16 cellular contexts compared by ENCODE assay signal in the genomic region with DNA sequence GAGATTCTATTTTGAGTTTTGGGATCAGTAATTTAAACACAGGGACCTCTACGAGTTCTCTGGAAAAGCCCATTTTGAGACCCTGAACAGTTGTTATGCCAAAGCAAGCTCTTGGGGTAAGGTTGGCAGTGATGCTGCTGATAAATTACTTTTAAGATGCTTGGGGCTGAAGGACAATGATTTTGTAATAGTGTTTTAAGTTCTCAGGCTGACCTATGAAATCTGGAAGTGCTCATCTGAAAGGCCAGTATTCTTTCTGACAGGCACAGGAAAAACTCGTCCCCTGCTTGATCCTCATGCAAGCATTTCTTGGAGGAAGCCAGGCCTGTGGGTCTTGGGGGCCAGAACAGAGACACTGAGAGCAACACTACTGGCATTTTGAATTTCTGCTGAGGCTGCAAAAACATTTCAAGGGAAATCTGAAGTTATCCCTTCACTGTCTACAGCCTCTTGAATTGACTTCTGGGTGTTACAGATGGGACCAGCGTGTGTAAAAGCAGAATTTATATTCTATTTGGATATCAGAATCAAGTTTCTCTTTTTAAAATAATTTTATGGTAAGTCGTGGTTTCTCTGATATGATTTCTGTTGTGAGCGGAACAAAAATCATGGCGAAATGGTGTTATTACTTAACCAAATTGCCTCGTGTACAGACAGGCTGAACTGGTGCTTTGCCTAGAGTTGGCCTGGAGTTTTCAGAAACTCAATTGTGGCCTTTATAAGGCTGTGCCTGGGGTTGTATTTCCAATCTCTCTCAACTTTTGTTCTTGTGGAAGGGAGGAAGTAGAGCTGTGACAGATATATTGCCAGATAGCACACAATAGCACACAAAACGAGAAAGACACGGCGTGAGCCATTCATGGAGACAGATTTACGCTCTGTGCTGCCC.
DNase-seq lines count a peak whose midpoint lies in the region; ATAC-seq and TF ChIP-seq lines count a peak whose summit lies in the region.
"Had no signal": no experiment of that assay in that cellular context is flagged by ENCODE, and none has a peak within 500 bp of the region (broad histone marks: within the 10 kb centered on the region; RNA-seq: fewer than 3 reads in every experiment).

No MANE protein-coding gene starts in this region.

- H3K9ac ChIP-seq in DND-41 (ENCODE audit: low read depth, low read length) = no peak overlapping the region
- H3K9ac ChIP-seq: GM23248, parathyroid adenoma had no signal

- ATAC-seq in DND-41 (ENCODE audit: insufficient read depth, low read depth) = peak; percentile 29; the same call in 2 of the 3 replicates
- ATAC-seq in psoas muscle = no peak
- ATAC-seq in HG02938 (IDR thresholded peaks at IDR 0.05; ENCODE audit: unreplicated experiment) = no peak

- H3K36me3 ChIP-seq in DND-41 (ENCODE audit: insufficient read depth, low read length) (no peaks in the 10 kb centered on the region), psoas muscle (ENCODE audit: insufficient read depth in 1 of 2, low read depth in 1 of 2) (no peaks in the 10 kb centered on the region)
- H3K36me3 ChIP-seq: esophagus squamous epithelium had no signal

- TF ChIP-seq CTCF in DND-41 (IDR thresholded peaks at IDR 0.05; ENCODE audit: borderline replicate concordance, extremely low read depth, low read length, poor library complexity, severe bottlenecking) = no peak
- no peak for TF ChIP-seq CTCF in fibroblast of villous mesenchyme (IDR thresholded peaks at IDR 0.05; ENCODE audit: insufficient read depth, low read depth, low read length)
- TF ChIP-seq CTCF in psoas muscle (IDR thresholded peaks at IDR 0.05) = no peak

- H4K20me1 ChIP-seq in DND-41 (ENCODE audit: insufficient read depth, low read length) = peaks cover 22% of the 10 kb centered on the region; the same call in 1 of the 2 replicates

- peaks cover 10% of the 10 kb centered on the region for H3K4me1 ChIP-seq in DND-41 (ENCODE audit: insufficient read depth, low read length)
- H3K4me1 ChIP-seq in psoas muscle = peaks cover 29% of the 10 kb centered on the region
- H3K4me1 ChIP-seq: parathyroid adenoma had no signal

- intact Hi-C loops in psoas muscle (cut with DNase I) = no loop called here

- H3K27me3 ChIP-seq in DND-41 (ENCODE audit: insufficient read depth, low read length, poor library complexity) (no peaks in the 10 kb centered on the region), psoas muscle (ENCODE audit: insufficient read depth in 3 of 3, low read length in 2 of 3) (no peaks in the 10 kb centered on the region)
- H3K27me3 ChIP-seq: esophagus squamous epithelium had no signal

- no peak overlapping the region for H3K4me3 ChIP-seq in DND-41 (ENCODE audit: low read depth in 1 of 2, low read length in 2 of 2)
- no peak overlapping the region for H3K4me3 ChIP-seq in fibroblast of villous mesenchyme (ENCODE audit: low read depth, low read length)
- no peak overlapping the region for H3K4me3 ChIP-seq in psoas muscle
- H3K4me3 ChIP-seq: esophagus squamous epithelium, GM23248, PC-9 had no signal

- no peak for DNase-seq in DND-41
- peak; percentile 52 to 81 for DNase-seq in NCI-H2081 (lab: John Stamatoyannopoulos, UW)
- DNase-seq in fibroblast of villous mesenchyme (ENCODE audit: low read depth) = peak; percentile 43
- DNase-seq in psoas muscle = no peak
- DNase-seq in cerebellar nuclear complex (lab: John Stamatoyannopoulos, UW) = no peak
- no peak for DNase-seq in stimulated activated CD4-positive, alpha-beta T cell treated with anti-CD3 and anti-CD28 coated beads, Interleukin-15, amount 100 ng/mL, for 24 hours
- DNase-seq in inferior parietal cortex (ENCODE audit: extremely low spot score) = no peak
- DNase-seq: activated naive CD8-positive, alpha-beta T cell treated with anti-CD3 and anti-CD28 coated beads, Interleukin-2, amount 10 ng/mL, durations not matched to agents 7 days and 5 days; C1 segment of cervical spinal cord; esophagus squamous epithelium; GM23248; mammary epithelial cell; PC-9 had no signal

- no peak overlapping the region for H2AFZ ChIP-seq in DND-41 (ENCODE audit: low read depth, low read length)
- H2AFZ ChIP-seq: GM23248, parathyroid adenoma, PC-9 had no signal

- WGBS in psoas muscle, 3 donors = 74 to 82% (median 75%) methylated on average over 11 of the region's 11 CpGs

- peaks cover 79% of the 10 kb centered on the region for H3K79me2 ChIP-seq in DND-41 (ENCODE audit: insufficient read depth, low read length)
- H3K79me2 ChIP-seq: parathyroid adenoma had no signal

- no peak overlapping the region for H3K4me2 ChIP-seq in DND-41 (ENCODE audit: insufficient read depth, low read length)
- H3K4me2 ChIP-seq: PC-9 had no signal

- H3K9me3 ChIP-seq in DND-41 (ENCODE audit: insufficient read depth, low read length, severe bottlenecking) (no peaks in the 10 kb centered on the region), psoas muscle (no peaks in the 10 kb centered on the region)
- H3K9me3 ChIP-seq: esophagus squamous epithelium had no signal

- H3K27ac ChIP-seq in DND-41 (ENCODE audit: low read length) = no peak overlapping the region
- peak overlapping the region; percentile 6 for H3K27ac ChIP-seq in psoas muscle
- H3K27ac ChIP-seq: GM23248, HL-60, parathyroid adenoma, PC-9 had no signal

Comparison
In these comparisons a context has a peak if more than half of its experiments do, and no peak if none do; other contexts are left out.
1. DNase-seq: peak in NCI-H2081 (2 of 2) and fibroblast of villous mesenchyme (single experiment); none in DND-41 (single experiment), psoas muscle (0 of 2), cerebellar nuclear complex (0 of 2), stimulated activated CD4-positive, alpha-beta T cell treated with anti-CD3 and anti-CD28 coated beads, Interleukin-15, amount 100 ng/mL, for 24 hours (single experiment) and inferior parietal cortex (single experiment).